In genomic region chr19:3185482-3186376, GRCh38 we compare ENCODE assay signal across 1 cellular context.
TF ChIP-seq lines count a peak whose summit lies in the region.

A gene with protein sequence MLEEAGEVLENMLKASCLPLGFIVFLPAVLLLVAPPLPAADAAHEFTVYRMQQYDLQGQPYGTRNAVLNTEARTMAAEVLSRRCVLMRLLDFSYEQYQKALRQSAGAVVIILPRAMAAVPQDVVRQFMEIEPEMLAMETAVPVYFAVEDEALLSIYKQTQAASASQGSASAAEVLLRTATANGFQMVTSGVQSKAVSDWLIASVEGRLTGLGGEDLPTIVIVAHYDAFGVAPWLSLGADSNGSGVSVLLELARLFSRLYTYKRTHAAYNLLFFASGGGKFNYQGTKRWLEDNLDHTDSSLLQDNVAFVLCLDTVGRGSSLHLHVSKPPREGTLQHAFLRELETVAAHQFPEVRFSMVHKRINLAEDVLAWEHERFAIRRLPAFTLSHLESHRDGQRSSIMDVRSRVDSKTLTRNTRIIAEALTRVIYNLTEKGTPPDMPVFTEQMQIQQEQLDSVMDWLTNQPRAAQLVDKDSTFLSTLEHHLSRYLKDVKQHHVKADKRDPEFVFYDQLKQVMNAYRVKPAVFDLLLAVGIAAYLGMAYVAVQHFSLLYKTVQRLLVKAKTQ (plus strand): TSS chr19:3185930. CDS start chr19:3186031, 101 bp downstream.

TF ChIP-seq in K562, 482 proteins besides CTCF, POLR2A, EP300 and RAD21 (continued from another document and continues in another):
- TF ChIP-seq ZNF592 (IDR thresholded peaks at IDR 0.05): peak; percentile 83
- TF ChIP-seq TBL1XR1 (IDR thresholded peaks at IDR 0.05; ENCODE audit: low read length in 2 of 2): 0 out of 4 replicates have a peak, but pooled peaks of 1 of the 2 experiments have one; percentile 24
- TF ChIP-seq ZNF197 (CRISPR knock-in tag; IDR thresholded peaks at IDR 0.05; ENCODE audit: low read depth): peak; percentile 92; the same call in 1 of the 2 replicates
- TF ChIP-seq COPS2 (conservative IDR thresholded peaks at IDR 0.05): no peak
- TF ChIP-seq ATF1 (CRISPR knock-in tag; IDR thresholded peaks at IDR 0.05): 0 out of 2 replicates have a peak, but pooled peaks have one; percentile 19
- TF ChIP-seq ATF1 (tag; IDR thresholded peaks at IDR 0.05): peak; percentile 76
- TF ChIP-seq, protein P1, sequence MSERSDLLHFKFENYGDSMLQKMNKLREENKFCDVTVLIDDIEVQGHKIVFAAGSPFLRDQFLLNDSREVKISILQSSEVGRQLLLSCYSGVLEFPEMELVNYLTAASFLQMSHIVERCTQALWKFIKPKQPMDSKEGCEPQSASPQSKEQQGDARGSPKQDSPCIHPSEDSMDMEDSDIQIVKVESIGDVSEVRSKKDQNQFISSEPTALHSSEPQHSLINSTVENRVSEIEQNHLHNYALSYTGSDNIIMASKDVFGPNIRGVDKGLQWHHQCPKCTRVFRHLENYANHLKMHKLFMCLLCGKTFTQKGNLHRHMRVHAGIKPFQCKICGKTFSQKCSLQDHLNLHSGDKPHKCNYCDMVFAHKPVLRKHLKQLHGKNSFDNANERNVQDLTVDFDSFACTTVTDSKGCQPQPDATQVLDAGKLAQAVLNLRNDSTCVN (CRISPR knock-in tag; IDR thresholded peaks at IDR 0.05): 0 out of 2 replicates have a peak, but pooled peaks have one; percentile 44
- no peak for TF ChIP-seq CLOCK (CRISPR knock-in tag; IDR thresholded peaks at IDR 0.05; ENCODE audit: borderline replicate concordance)
- no peak for TF ChIP-seq HDAC3 (IDR thresholded peaks at IDR 0.05; ENCODE audit: borderline replicate concordance, partially characterized antibody)
- TF ChIP-seq KLF1 (tag; IDR thresholded peaks at IDR 0.05): no peak
- 0 out of 2 replicates have a peak, but pooled peaks have one; percentile 28 for TF ChIP-seq GTF2E2 (tag; IDR thresholded peaks at IDR 0.05)
- no peak for TF ChIP-seq BRCA1 (IDR thresholded peaks at IDR 0.05)
- no peak for TF ChIP-seq BRCA1 (CRISPR knock-in tag; IDR thresholded peaks at IDR 0.05)
- peak; percentile 21 to 53; a peak in 1 of 4 replicates for TF ChIP-seq TEAD1 (CRISPR knock-in tag; IDR thresholded peaks at IDR 0.05)
- peak; percentile 82 for TF ChIP-seq MAX (CRISPR knock-in tag; IDR thresholded peaks at IDR 0.05)
- peak; percentile 79 for TF ChIP-seq ASH1L (IDR thresholded peaks at IDR 0.05; ENCODE audit: borderline replicate concordance, low read depth, partially characterized antibody)
- 0 out of 2 replicates have a peak, but pooled peaks have one; percentile 9 for TF ChIP-seq MEF2D (tag; conservative IDR thresholded peaks at IDR 0.05; ENCODE audit: low read depth)
- no peak for TF ChIP-seq NR4A1 (CRISPR knock-in tag; IDR thresholded peaks at IDR 0.05)
- TF ChIP-seq NR4A1 (tag; IDR thresholded peaks at IDR 0.05): no peak
- TF ChIP-seq L3MBTL2 (IDR thresholded peaks at IDR 0.05): peak; percentile 44; the same call in 1 of the 2 replicates
- peak; percentile 8; the same call in 1 of the 2 replicates for TF ChIP-seq SP1 (CRISPR knock-in tag; IDR thresholded peaks at IDR 0.05)
- TF ChIP-seq, protein P2, sequence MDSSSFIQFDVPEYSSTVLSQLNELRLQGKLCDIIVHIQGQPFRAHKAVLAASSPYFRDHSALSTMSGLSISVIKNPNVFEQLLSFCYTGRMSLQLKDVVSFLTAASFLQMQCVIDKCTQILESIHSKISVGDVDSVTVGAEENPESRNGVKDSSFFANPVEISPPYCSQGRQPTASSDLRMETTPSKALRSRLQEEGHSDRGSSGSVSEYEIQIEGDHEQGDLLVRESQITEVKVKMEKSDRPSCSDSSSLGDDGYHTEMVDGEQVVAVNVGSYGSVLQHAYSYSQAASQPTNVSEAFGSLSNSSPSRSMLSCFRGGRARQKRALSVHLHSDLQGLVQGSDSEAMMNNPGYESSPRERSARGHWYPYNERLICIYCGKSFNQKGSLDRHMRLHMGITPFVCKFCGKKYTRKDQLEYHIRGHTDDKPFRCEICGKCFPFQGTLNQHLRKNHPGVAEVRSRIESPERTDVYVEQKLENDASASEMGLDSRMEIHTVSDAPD (CRISPR knock-in tag; IDR thresholded peaks at IDR 0.05): no peak
- TF ChIP-seq BMI1 (IDR thresholded peaks at IDR 0.05; ENCODE audit: low read length): no peak
- TF ChIP-seq NR2C2 (CRISPR knock-in tag; IDR thresholded peaks at IDR 0.05): peak; percentile 82; the same call in 1 of the 2 replicates
- peak; percentile 99 for TF ChIP-seq NR2C2 (tag; IDR thresholded peaks at IDR 0.05)
- peak; percentile 83 for TF ChIP-seq RB1 (IDR thresholded peaks at IDR 0.05; ENCODE audit: low read depth)
- peak; percentile 79 for TF ChIP-seq POLR2G (IDR thresholded peaks at IDR 0.05; ENCODE audit: low read depth, low read length)
- peak; percentile 82; the same call in 1 of the 2 replicates for TF ChIP-seq PHF8 (IDR thresholded peaks at IDR 0.05; ENCODE audit: borderline replicate concordance, low read length)
- TF ChIP-seq TCF3 (CRISPR knock-in tag; IDR thresholded peaks at IDR 0.05): 0 out of 2 replicates have a peak, but pooled peaks have one; percentile 21
- TF ChIP-seq ZBED1 (IDR thresholded peaks at IDR 0.05): no peak
- TF ChIP-seq ARID4B (CRISPR knock-in tag; IDR thresholded peaks at IDR 0.05): peak; percentile 82
- TF ChIP-seq RCOR1 (IDR thresholded peaks at IDR 0.05; ENCODE audit: borderline replicate concordance in 1 of 2, low read depth in 2 of 2, low read length in 2 of 2): 0 out of 4 replicates have a peak, but pooled peaks of 1 of the 2 experiments have one; percentile 7
- TF ChIP-seq KLF16 (IDR thresholded peaks at IDR 0.05): no peak
- TF ChIP-seq SMAD1 (IDR thresholded peaks at IDR 0.05; ENCODE audit: low read depth, low read length, partially characterized antibody): no peak
- TF ChIP-seq VEZF1 (CRISPR knock-in tag; IDR thresholded peaks at IDR 0.05): peak; percentile 70
- no peak for TF ChIP-seq ELK1 (CRISPR knock-in tag; IDR thresholded peaks at IDR 0.05)
- TF ChIP-seq, protein P3, sequence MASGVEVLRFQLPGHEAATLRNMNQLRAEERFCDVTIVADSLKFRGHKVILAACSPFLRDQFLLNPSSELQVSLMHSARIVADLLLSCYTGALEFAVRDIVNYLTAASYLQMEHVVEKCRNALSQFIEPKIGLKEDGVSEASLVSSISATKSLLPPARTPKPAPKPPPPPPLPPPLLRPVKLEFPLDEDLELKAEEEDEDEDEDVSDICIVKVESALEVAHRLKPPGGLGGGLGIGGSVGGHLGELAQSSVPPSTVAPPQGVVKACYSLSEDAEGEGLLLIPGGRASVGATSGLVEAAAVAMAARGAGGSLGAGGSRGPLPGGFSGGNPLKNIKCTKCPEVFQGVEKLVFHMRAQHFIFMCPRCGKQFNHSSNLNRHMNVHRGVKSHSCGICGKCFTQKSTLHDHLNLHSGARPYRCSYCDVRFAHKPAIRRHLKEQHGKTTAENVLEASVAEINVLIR (CRISPR knock-in tag; IDR thresholded peaks at IDR 0.05): 0 out of 2 replicates have a peak, but pooled peaks have one; percentile 14
